ENCODE assay signal across 8 cellular contexts in genomic region chr3:184186184-184186901, GRCh38. TPM values are rescaled to one million over a fixed set of nuclear protein-coding genes. Genes with fewer than 3 reads are reported as not detected.
A peak's percentile ranks its signal among the peaks of the same experiment; 100 is the strongest.
DNase-seq lines count a peak whose midpoint lies in the region; ATAC-seq lines count a peak whose summit lies in the region.

A gene with protein sequence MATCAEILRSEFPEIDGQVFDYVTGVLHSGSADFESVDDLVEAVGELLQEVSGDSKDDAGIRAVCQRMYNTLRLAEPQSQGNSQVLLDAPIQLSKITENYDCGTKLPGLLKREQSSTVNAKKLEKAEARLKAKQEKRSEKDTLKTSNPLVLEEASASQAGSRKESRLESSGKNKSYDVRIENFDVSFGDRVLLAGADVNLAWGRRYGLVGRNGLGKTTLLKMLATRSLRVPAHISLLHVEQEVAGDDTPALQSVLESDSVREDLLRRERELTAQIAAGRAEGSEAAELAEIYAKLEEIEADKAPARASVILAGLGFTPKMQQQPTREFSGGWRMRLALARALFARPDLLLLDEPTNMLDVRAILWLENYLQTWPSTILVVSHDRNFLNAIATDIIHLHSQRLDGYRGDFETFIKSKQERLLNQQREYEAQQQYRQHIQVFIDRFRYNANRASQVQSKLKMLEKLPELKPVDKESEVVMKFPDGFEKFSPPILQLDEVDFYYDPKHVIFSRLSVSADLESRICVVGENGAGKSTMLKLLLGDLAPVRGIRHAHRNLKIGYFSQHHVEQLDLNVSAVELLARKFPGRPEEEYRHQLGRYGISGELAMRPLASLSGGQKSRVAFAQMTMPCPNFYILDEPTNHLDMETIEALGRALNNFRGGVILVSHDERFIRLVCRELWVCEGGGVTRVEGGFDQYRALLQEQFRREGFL (plus strand): TSS chr3:184186199. CDS start chr3:184186208, 9 bp downstream.

- in situ Hi-C loops in endometrial microvascular endothelial cells (cut with HindIII; ENCODE audit: inconsistent ontology term, low pct_unique_long_range_greater_than_20kb, low sequenced_read_pairs) = no loop called here

- peaks cover 48 to 54% of the 10 kb centered on the region in 2 donors for H3K36me3 ChIP-seq in mucosa of rectum (ENCODE audit: control insufficient read depth in 2 of 2, insufficient read depth in 2 of 2, low read length in 2 of 2)

- peak; percentile 11 for DNase-seq in activated CD4-positive, CD25-positive, alpha-beta regulatory T cell treated with anti-CD3 and anti-CD28 coated beads, Interleukin-2, amount 50 U/mL, for 16 hours (ENCODE audit: low read depth, low spot score)
- no peak for DNase-seq in activated CD4-positive, CD25-positive, alpha-beta regulatory T cell (lab: John Stamatoyannopoulos, UW)
- DNase-seq in RPMI7951 (ENCODE audit: low read depth) = peak; percentile 47
- DNase-seq in SKM-1 treated with dmso at 0.1 percent for 144 hours (lab: John Stamatoyannopoulos, UW; ENCODE audit: unreplicated experiment) = no peak
- no peak for DNase-seq in NCI-H226

- H3K27me3 ChIP-seq in mucosa of rectum (ENCODE audit: control insufficient read depth in 2 of 2, insufficient read depth in 2 of 2, low read length in 2 of 2) = no peaks in the 10 kb centered on the region

- peak within 1 kb of the TSS; percentile 61 to 80 for H3K27ac ChIP-seq in mucosa of rectum (ENCODE audit: low read depth in 2 of 2, low read length in 2 of 2)

- peak within 1 kb of the TSS; percentile 98 to 99 for H3K4me3 ChIP-seq in mucosa of rectum (ENCODE audit: low read length in 2 of 2)

- peaks cover 16 to 18% of the 10 kb centered on the region in 2 donors for H3K4me1 ChIP-seq in mucosa of rectum (ENCODE audit: control insufficient read depth in 2 of 2, insufficient read depth in 2 of 2, low read length in 2 of 2)

- ATAC-seq in HG02840 (IDR thresholded peaks at IDR 0.05; ENCODE audit: low FRiP score, unreplicated experiment) = peak; percentile 32

- H3K9ac ChIP-seq in mucosa of rectum (ENCODE audit: low read depth in 1 of 2, low read length in 2 of 2) = peak within 1 kb of the TSS; percentile 91 to 96

- H3K9me3 ChIP-seq in mucosa of rectum (ENCODE audit: control insufficient read depth in 2 of 2, low read length in 2 of 2) = no peaks in the 10 kb centered on the region

RNA-seq across cellular contexts. Expression of the gene that starts here (rescaled TPM):
- 27.2 and 33.4 TPM in 2 replicates for total RNA-seq in RPMI7951 (2014; rRNA removed; shearing (Covaris generic))
- total RNA-seq in endometrial microvascular endothelial cells (ENCODE audit: inconsistent ontology term) = 68.2 TPM

Comparison
In these comparisons a context has a peak if more than half of its experiments do, and no peak if none do; other contexts are left out.
1. DNase-seq: peak in activated CD4-positive, CD25-positive, alpha-beta regulatory T cell treated with anti-CD3 and anti-CD28 coated beads, Interleukin-2, amount 50 U/mL, for 16 hours (single experiment) and RPMI7951 (single experiment); none in activated CD4-positive, CD25-positive, alpha-beta regulatory T cell (0 of 4), SKM-1 treated with dmso at 0.1 percent for 144 hours (single experiment) and NCI-H226 (single experiment).